In genomic region chr11:123740787-123741158, GRCh38 we compare ENCODE assay signal across 7 cellular contexts. TPM values are rescaled to one million over a fixed set of nuclear protein-coding genes. Genes with fewer than 3 reads are reported as not detected.
A peak's percentile ranks its signal among the peaks of the same experiment; 100 is the strongest.
DNase-seq lines count a peak whose midpoint lies in the region; ATAC-seq and TF ChIP-seq lines count a peak whose summit lies in the region.

No MANE protein-coding gene starts in this region.

- H3K27me3 ChIP-seq in adrenal gland: no peaks in the 10 kb centered on the region
- no peaks in the 10 kb centered on the region for H3K27me3 ChIP-seq in thymus (ENCODE audit: control insufficient read depth, insufficient read depth)

- peak overlapping the region in 1 of 5 donors; percentile 73 for H3K27ac ChIP-seq in adrenal gland
- no peak overlapping the region for H3K27ac ChIP-seq in thymus (ENCODE audit: low read depth)

- intact Hi-C loops in adrenal gland (cut with DNase I): no loop called here
- intact Hi-C loops in left colon (cut with DNase I, micrococcal nuclease): no loop called here

- no peak for TF ChIP-seq POLR2A in adrenal gland (IDR thresholded peaks at IDR 0.05)

- H3K36me3 ChIP-seq in adrenal gland (replicated peaks in 1 of 2): no peaks in the 10 kb centered on the region
- H3K36me3 ChIP-seq in thymus (ENCODE audit: control insufficient read depth, insufficient read depth): no peaks in the 10 kb centered on the region

- ATAC-seq in GM18909 (IDR thresholded peaks at IDR 0.05; ENCODE audit: poor library complexity, unreplicated experiment) (peak; percentile 5), HG03354 (IDR thresholded peaks at IDR 0.05; ENCODE audit: poor library complexity, severe bottlenecking, unreplicated experiment) (peak; percentile 3), left colon (peak; percentile 19)

- DNase-seq in adrenal gland (peak in 3 of 7 donors; percentile 11 to 27 (median 18)), left colon (no peak), GM19240 (ENCODE audit: insufficient read length, low spot score) (no peak), SHP77 treated with DMSO at 0.1 percent for 48 hours (lab: John Stamatoyannopoulos, UW) (no peak)

- no peaks in the 10 kb centered on the region for H3K9me3 ChIP-seq in adrenal gland (replicated peaks in 1 of 3)
- no peaks in the 10 kb centered on the region for H3K9me3 ChIP-seq in thymus (ENCODE audit: control insufficient read depth)

- no peak for TF ChIP-seq CTCF in adrenal gland (IDR thresholded peaks at IDR 0.05)

- H3K4me3 ChIP-seq in adrenal gland: peak overlapping the region; percentile 52 to 100 (median 90)
- peak overlapping the region; percentile 76 for H3K4me3 ChIP-seq in thymus (ENCODE audit: low read length)

- peaks cover 10 to 18% of the 10 kb centered on the region in 2 donors for H3K4me1 ChIP-seq in adrenal gland (replicated peaks in 1 of 2)
- peaks cover 9% of the 10 kb centered on the region for H3K4me1 ChIP-seq in thymus (ENCODE audit: control insufficient read depth, insufficient read depth, low read length)

- WGBS in adrenal gland, 4 donors: 0 to 4% (median 2%) methylated on average over 6 of the region's 6 CpGs
- 5% methylated on average over 6 of the region's 6 CpGs for WGBS in thymus

RNA-seq across cellular contexts. Expression of gene ZNF202, which starts 0.7 kb away (rescaled TPM):
- total RNA-seq in adrenal gland (1 to 10 TPM; 1.5 to 7.7 (median 5.9) TPM), left colon (1 to 10 TPM; 7.5 to 7.7 TPM)
- polyA plus RNA-seq in adrenal gland (10 to 100 TPM in 1 of 3 donors, 1 to 10 TPM in 2; 6.6 to 10.9 (median 9.3) TPM), thymus (10.7 TPM)

RNA-seq across cellular contexts. Expression of gene OR6X1, which starts 13.5 kb away (rescaled TPM):
- total RNA-seq in adrenal gland (not detected), left colon (not detected)
- polyA plus RNA-seq in adrenal gland (not detected), thymus (not detected)
